Comparison of ENCODE assay signal across 11 cellular contexts in genomic region chr5:169670769-169671525, GRCh38. TPM values are rescaled to one million over a fixed set of nuclear protein-coding genes. Genes with fewer than 3 reads are reported as not detected.
DNase-seq lines count a peak whose midpoint lies in the region; ATAC-seq and TF ChIP-seq lines count a peak whose summit lies in the region.
"Had no signal": no experiment of that assay in that cellular context is flagged by ENCODE, and none has a peak within 500 bp of the region (broad histone marks: within the 10 kb centered on the region; RNA-seq: fewer than 3 reads in every experiment).

No MANE protein-coding gene starts in this region.

- H3K27ac ChIP-seq in neuronal stem cell (replicated peaks; ENCODE audit: low read length) (no peak overlapping the region), mesenchymal stem cell (ENCODE audit: low read length, poor library complexity, severe bottlenecking) (no peak overlapping the region)
- H3K27ac ChIP-seq: BLaER1 treated with 17β-estradiol and CSF1 and Interleukin-3, amounts not matched to agents 10 nM and 100 nM; dorsolateral prefrontal cortex; SK-N-MC had no signal

- H3K4me2 ChIP-seq in neuronal stem cell (ENCODE audit: insufficient read depth, low read length, poor library complexity, severe bottlenecking) (no peak overlapping the region), mesenchymal stem cell (ENCODE audit: low read length, poor library complexity, severe bottlenecking) (no peak overlapping the region)
- H3K4me2 ChIP-seq: BLaER1 treated with 17β-estradiol and CSF1 and Interleukin-3, amounts not matched to agents 10 nM and 100 nM had no signal

- H3K18ac ChIP-seq in neuronal stem cell (ENCODE audit: low read length) (no peak overlapping the region), mesenchymal stem cell (ENCODE audit: low read depth in 1 of 2, low read length in 2 of 2) (no peak overlapping the region)

- H3K36me3 ChIP-seq in neuronal stem cell (replicated peaks in 1 of 2; ENCODE audit: control insufficient read depth in 2 of 2, insufficient read depth in 2 of 2, low read length in 2 of 2), result no peaks in the 10 kb centered on the region
- no peaks in the 10 kb centered on the region for H3K36me3 ChIP-seq in mesenchymal stem cell (ENCODE audit: control insufficient read depth in 1 of 2, insufficient read depth in 2 of 2, low read depth in 1 of 2, low read length in 2 of 2)

- no peak overlapping the region for H3K4ac ChIP-seq in neuronal stem cell (ENCODE audit: low read length)
- no peak overlapping the region for H3K4ac ChIP-seq in mesenchymal stem cell (ENCODE audit: low read depth in 1 of 2, low read length in 2 of 2)

- H3K23ac ChIP-seq in neuronal stem cell (ENCODE audit: low read depth, low read length, poor library complexity) (no peak overlapping the region), mesenchymal stem cell (ENCODE audit: low read length in 2 of 2) (no peak overlapping the region)

- no peak overlapping the region for H2BK15ac ChIP-seq in neuronal stem cell (ENCODE audit: low read length)
- H2BK15ac ChIP-seq in mesenchymal stem cell (ENCODE audit: low read depth, poor library complexity, severe bottlenecking), result no peak overlapping the region

- ATAC-seq in GM19035 (IDR thresholded peaks at IDR 0.05; ENCODE audit: unreplicated experiment) (peak; percentile 96), HG02759 (IDR thresholded peaks at IDR 0.05; ENCODE audit: unreplicated experiment) (peak; percentile 99), HG03565 (IDR thresholded peaks at IDR 0.05; ENCODE audit: unreplicated experiment) (peak; percentile 94)

- no peak overlapping the region for H3K14ac ChIP-seq in neuronal stem cell (ENCODE audit: low read length)
- no peak overlapping the region for H3K14ac ChIP-seq in mesenchymal stem cell (ENCODE audit: low read length in 2 of 2)

- H3K4me1 ChIP-seq in neuronal stem cell (ENCODE audit: control insufficient read depth in 2 of 2, insufficient read depth in 1 of 2, low read depth in 1 of 2, low read length in 2 of 2), result peaks cover 0 to 3% of the 10 kb centered on the region in 2 donors
- peaks cover 5% of the 10 kb centered on the region for H3K4me1 ChIP-seq in mesenchymal stem cell (ENCODE audit: control insufficient read depth, insufficient read depth, low read depth, low read length)
- H3K4me1 ChIP-seq: BLaER1 treated with 17β-estradiol and CSF1 and Interleukin-3, amounts not matched to agents 10 nM and 100 nM had no signal

- H4K91ac ChIP-seq in neuronal stem cell (ENCODE audit: low read depth, low read length, poor library complexity), result no peak overlapping the region
- H4K91ac ChIP-seq in mesenchymal stem cell (ENCODE audit: low read length), result no peak overlapping the region

- H2AFZ ChIP-seq in neuronal stem cell (ENCODE audit: low read length) (no peak overlapping the region), mesenchymal stem cell (ENCODE audit: low read depth, low read length) (no peak overlapping the region)

- H4K8ac ChIP-seq in neuronal stem cell (ENCODE audit: low read depth, low read length) (no peak overlapping the region), mesenchymal stem cell (ENCODE audit: low read length) (no peak overlapping the region)

- no peaks in the 10 kb centered on the region for H3K9me3 ChIP-seq in neuronal stem cell (replicated peaks in 1 of 2; ENCODE audit: control insufficient read depth in 2 of 2, insufficient read depth in 1 of 2, low read depth in 1 of 2, low read length in 2 of 2)
- no peaks in the 10 kb centered on the region for H3K9me3 ChIP-seq in mesenchymal stem cell (ENCODE audit: control insufficient read depth, low read length)
- H3K9me3 ChIP-seq: BLaER1 treated with 17β-estradiol and CSF1 and Interleukin-3, amounts not matched to agents 10 nM and 100 nM had no signal

- WGBS in neuronal stem cell (ENCODE audit: extremely low coverage in 2 of 2, insufficient read length in 2 of 2, insufficient replicate concordance in 1 of 2), 2 donors, result no CpG with 5 or more reads among the region's 6 CpGs
- WGBS in mesenchymal stem cell, result 85% methylated on average over 5 of the region's 6 CpGs

- no peaks in the 10 kb centered on the region for H3K79me1 ChIP-seq in neuronal stem cell (ENCODE audit: low read depth, low read length)
- H3K79me1 ChIP-seq in mesenchymal stem cell (replicated peaks; ENCODE audit: low read length, poor library complexity, severe bottlenecking), result no peaks in the 10 kb centered on the region

- peak; percentile 70 for DNase-seq in GM10248 (ENCODE audit: extremely low spot score)
- no peak for DNase-seq in foreskin melanocyte
- no peak for DNase-seq in NCI-H2196 (lab: John Stamatoyannopoulos, UW; ENCODE audit: unreplicated experiment)
- DNase-seq in neuronal stem cell (ENCODE audit: low spot score), result no peak
- DNase-seq in mesenchymal stem cell, result no peak
- DNase-seq: dorsolateral prefrontal cortex had no signal

- no peak for TF ChIP-seq CTCF in GM10248 (IDR thresholded peaks at IDR 0.05; ENCODE audit: control extremely low read depth, extremely low read depth, low read depth, missing control alignments)

- H3K4me3 ChIP-seq in neuronal stem cell (ENCODE audit: low read length in 2 of 2) (no peak overlapping the region), mesenchymal stem cell (ENCODE audit: insufficient read depth in 1 of 2, low read depth in 1 of 2, low read length in 2 of 2) (no peak overlapping the region)
- H3K4me3 ChIP-seq: BLaER1 treated with 17β-estradiol and CSF1 and Interleukin-3, amounts not matched to agents 10 nM and 100 nM; dorsolateral prefrontal cortex; SK-N-MC had no signal

- no peak overlapping the region for H2BK12ac ChIP-seq in neuronal stem cell (ENCODE audit: low read length)
- no peak overlapping the region for H2BK12ac ChIP-seq in mesenchymal stem cell (ENCODE audit: low read length in 2 of 2)

- H2BK120ac ChIP-seq in neuronal stem cell (ENCODE audit: low read depth, low read length) (no peak overlapping the region), mesenchymal stem cell (ENCODE audit: low read depth, low read length) (no peak overlapping the region)

- no peaks in the 10 kb centered on the region for H3K27me3 ChIP-seq in neuronal stem cell (ENCODE audit: control insufficient read depth in 3 of 3, insufficient read depth in 3 of 3, low read depth in 1 of 3, low read length in 3 of 3)
- no peaks in the 10 kb centered on the region for H3K27me3 ChIP-seq in mesenchymal stem cell (ENCODE audit: control insufficient read depth in 1 of 2, insufficient read depth in 1 of 2, low read length in 2 of 2)
- H3K27me3 ChIP-seq: BLaER1 treated with 17β-estradiol and CSF1 and Interleukin-3, amounts not matched to agents 10 nM and 100 nM had no signal

- CTCF ChIA-PET in GM10248 (lab: Yijun Ruan, JAX), result interaction anchor here (0.7 to 2.4 kb wide), 11 partner anchors 11 to 75 kb away, joined by 3 to 16 read pairs (median 4); no protein-coding TSS in a partner anchor

- H3K9ac ChIP-seq in neuronal stem cell (ENCODE audit: low read depth, low read length, poor library complexity), result no peak overlapping the region
- no peak overlapping the region for H3K9ac ChIP-seq in mesenchymal stem cell (ENCODE audit: low read length)
- H3K9ac ChIP-seq: BLaER1 treated with 17β-estradiol and CSF1 and Interleukin-3, amounts not matched to agents 10 nM and 100 nM had no signal

- H2AK5ac ChIP-seq in neuronal stem cell (ENCODE audit: low read depth, low read length) (no peak overlapping the region), mesenchymal stem cell (ENCODE audit: low read length, severe bottlenecking) (no peak overlapping the region)

- POLR2A ChIA-PET in GM10248 (lab: Yijun Ruan, JAX), result no interaction called here

- H2BK5ac ChIP-seq in neuronal stem cell (ENCODE audit: low read length) (no peak overlapping the region), mesenchymal stem cell (ENCODE audit: low read depth, low read length, poor library complexity, severe bottlenecking) (no peak overlapping the region)

RNA-seq across cellular contexts. Expression of gene DOCK2, which starts 33.9 kb away (rescaled TPM):
- 0.36 TPM for polyA plus RNA-seq in neuronal stem cell (2013, experiment 1 of 2)
- 0.40 TPM for polyA plus RNA-seq in neuronal stem cell (2013, experiment 2 of 2)
- polyA plus RNA-seq in mesenchymal stem cell (2013, experiment 1 of 2), result 1.5 TPM
- 1.2 TPM for polyA plus RNA-seq in mesenchymal stem cell (2013, experiment 2 of 2)
